ENCODE assay signal across 8 cellular contexts in genomic region chr15:80695099-80695910, GRCh38. TPM values are rescaled to one million over a fixed set of nuclear protein-coding genes. Genes with fewer than 3 reads are reported as not detected.
DNase-seq lines count a peak whose midpoint lies in the region; ATAC-seq, FAIRE-seq and TF ChIP-seq lines count a peak whose summit lies in the region.

Gene ABHD17C, plus strand, starts transcription at chr15:80695310. Its CDS starts 120 bp downstream, at chr15:80695430.

- DNase-seq in Calu3 (peak; percentile 84), SW480 (ENCODE audit: low spot score) (peak; percentile 66), GM12878 (ENCODE audit: low read depth, low spot score) (no peak), hippocampal formation (lab: John Stamatoyannopoulos, UW) (peak; percentile 40 to 45), NCI-H2029 (lab: John Stamatoyannopoulos, UW) (no peak)

- no peak for FAIRE-seq in GM12878 (lab: Jason Lieb, UNC)

- intact Hi-C loops in Calu3 (cut with micrococcal nuclease; ENCODE audit: unreplicated experiment) (loop anchor here (5.0 to 10.0 kb wide), 4 partner anchors 47 to 238 kb away; no protein-coding TSS in a partner anchor), GM12878 (cut with micrococcal nuclease; ENCODE audit: unreplicated experiment) (loop anchor here (5.0 kb wide), 1 partner anchor 627 kb away; the partner anchor contains the start of gene STARD5)

- H3K27ac Mint-ChIP-seq in Calu3 (ENCODE audit: unreplicated experiment), result peak within 1 kb of the TSS; percentile 92

- peaks cover 11% of the 10 kb centered on the region for H3K4me1 ChIP-seq in HUES6 (ENCODE audit: control insufficient read depth, insufficient read depth, low read length)
- peaks cover 3% of the 10 kb centered on the region; the same call in 1 of the 2 replicates for H3K4me1 ChIP-seq in GM12878 (ENCODE audit: control insufficient read depth, insufficient read depth, low read length)
- peaks cover 8% of the 10 kb centered on the region for H3K4me1 ChIP-seq in rectal smooth muscle tissue (ENCODE audit: control insufficient read depth, insufficient read depth, low read length)

- CTCF ChIA-PET in Calu3 (lab: Charles Lee), result interaction anchor here (0.6 to 4.4 kb wide), 12 partner anchors 10 to 727 kb away, joined by 3 to 26 read pairs (median 6); no protein-coding TSS in a partner anchor
- CTCF ChIA-PET in GM12878 (lab: Yijun Ruan, JAX), result interaction anchor here (0.6 to 4.3 kb wide), 8 partner anchors 11 to 127 kb away, joined by 3 to 27 read pairs (median 4); no protein-coding TSS in a partner anchor

- H3K4me3 Mint-ChIP-seq in Calu3 (ENCODE audit: low read depth, unreplicated experiment), result peak within 1 kb of the TSS; percentile 91

- H3K27me3 ChIP-seq in HUES6 (ENCODE audit: control insufficient read depth, insufficient read depth, low read length) (peaks cover 27% of the 10 kb centered on the region), GM12878 (replicated peaks in 1 of 2; ENCODE audit: control insufficient read depth in 2 of 2, insufficient read depth in 2 of 2, low read length in 1 of 2) (no peaks in the 10 kb centered on the region), rectal smooth muscle tissue (ENCODE audit: control insufficient read depth, insufficient read depth, low read length) (no peaks in the 10 kb centered on the region)

- TF ChIP-seq CTCF in Calu3 (IDR thresholded peaks at IDR 0.05; ENCODE audit: unreplicated experiment) (no peak), GM12878 (IDR thresholded peaks at IDR 0.05 in 2 of 3, conservative IDR thresholded peaks at IDR 0.05 in 1 of 3; ENCODE audit: control insufficient read depth in 2 of 3, extremely low read depth in 1 of 3, insufficient read depth in 1 of 3, low read depth in 3 of 3, low read length in 3 of 3) (peak in 1 of 3 experiments; percentile 13; a peak in 1 of 6 replicates)

- peak within 1 kb of the TSS; percentile 90 for H2AFZ ChIP-seq in GM12878 (ENCODE audit: control insufficient read depth, low read depth, low read length)

- WGBS in GM12878 (ENCODE audit: insufficient coverage, insufficient replicate concordance, low lambda C conversion rate, missing lambda C conversion rate), result 0% methylated on average over 33 of the region's 122 CpGs

- TF ChIP-seq EP300 in GM12878 (IDR thresholded peaks at IDR 0.05; ENCODE audit: borderline replicate concordance in 1 of 2, control insufficient read depth in 1 of 2, low read depth in 2 of 2, low read length in 2 of 2), result no peak

- POLR2A ChIA-PET in GM12878 (lab: Charles Lee), result interaction anchor here (1.2 to 4.8 kb wide), 3 partner anchors 15 to 25 kb away, joined by 3 to 23 read pairs (median 3); no protein-coding TSS in a partner anchor

- peak within 1 kb of the TSS; percentile 93 for H3K4me2 ChIP-seq in GM12878 (ENCODE audit: control insufficient read depth, insufficient read depth)

- peaks cover 40% of the 10 kb centered on the region for H3K4me1 Mint-ChIP-seq in Calu3 (ENCODE audit: low read depth, unreplicated experiment)

- no peaks in the 10 kb centered on the region for H3K9me3 ChIP-seq in HUES6 (ENCODE audit: control insufficient read depth, insufficient read depth, low read depth, low read length)
- no peaks in the 10 kb centered on the region for H3K9me3 ChIP-seq in GM12878 (replicated peaks; ENCODE audit: control insufficient read depth, insufficient read depth, low read length)

- peaks cover 15% of the 10 kb centered on the region for H3K79me2 ChIP-seq in GM12878 (ENCODE audit: control insufficient read depth, insufficient read depth, low read length)

- TF ChIP-seq RAD21 in GM12878 (IDR thresholded peaks at IDR 0.05; ENCODE audit: insufficient read depth, low read depth, low read length), result no peak

- H3K27ac ChIP-seq in HUES6 (ENCODE audit: low read depth, low read length), result no peak within 1 kb of the TSS
- 0 out of 2 replicates have a peak within 1 kb of the TSS, but pooled peaks have one; percentile 8 for H3K27ac ChIP-seq in GM12878 (ENCODE audit: control insufficient read depth, insufficient read depth)
- peak within 1 kb of the TSS; percentile 72 for H3K27ac ChIP-seq in rectal smooth muscle tissue (ENCODE audit: low read depth, low read length)

- SMC1A ChIA-PET in GM12878 (lab: Charles Lee; ENCODE audit: uncharacterized antibody, unreplicated experiment), result interaction anchor here (0.8 to 4.2 kb wide), 6 partner anchors 11 to 50 kb away, joined by 3 to 18 read pairs (median 3); no protein-coding TSS in a partner anchor

- H3K36me3 ChIP-seq in HUES6 (ENCODE audit: control insufficient read depth, insufficient read depth, low read length) (no peaks in the 10 kb centered on the region), GM12878 (ENCODE audit: control insufficient read depth in 2 of 2, insufficient read depth in 2 of 2, low read length in 1 of 2) (no peaks in the 10 kb centered on the region), rectal smooth muscle tissue (ENCODE audit: control insufficient read depth, insufficient read depth, low read length) (no peaks in the 10 kb centered on the region)

- RAD21 ChIA-PET in GM12878 (lab: Charles Lee; ENCODE audit: unreplicated experiment), result interaction anchor here (1.0 to 2.3 kb wide), 5 partner anchors 9 to 81 kb away, joined by 3 to 17 read pairs (median 3); no protein-coding TSS in a partner anchor

- H3K4me3 ChIP-seq in HUES6 (ENCODE audit: low read depth, low read length), result peak within 1 kb of the TSS; percentile 80
- peak within 1 kb of the TSS; percentile 88 for H3K4me3 ChIP-seq in GM12878
- peak within 1 kb of the TSS; percentile 88 for H3K4me3 ChIP-seq in rectal smooth muscle tissue (ENCODE audit: low read length)

- no peaks in the 10 kb centered on the region for H4K20me1 ChIP-seq in GM12878 (ENCODE audit: control insufficient read depth, insufficient read depth)

- H3K27me3 Mint-ChIP-seq in Calu3 (ENCODE audit: unreplicated experiment), result no peaks in the 10 kb centered on the region

- ATAC-seq in GM21423 (IDR thresholded peaks at IDR 0.05; ENCODE audit: unreplicated experiment) (peak; percentile 64), GM12878 (peak; percentile 71)

- no peak; the same call in none of the 2 replicates for TF ChIP-seq POLR2A in GM12878 (IDR thresholded peaks at IDR 0.05; ENCODE audit: low read depth, low read length)

- H3K36me3 Mint-ChIP-seq in Calu3 (ENCODE audit: insufficient read depth, unreplicated experiment), result peaks cover 50% of the 10 kb centered on the region

- H3K9me3 Mint-ChIP-seq in Calu3 (ENCODE audit: low read depth, unreplicated experiment), result peaks cover 2% of the 10 kb centered on the region

- in situ Hi-C loops in GM12878 (cut with MboI), result no loop called here

- BruUV-seq in Calu3 (replicated peaks; lab: Mats Ljungman, UMichigan) (no TSS peak), GM12878 (replicated peaks; lab: Mats Ljungman, UMichigan) (no TSS peak)

- H3K9ac ChIP-seq in HUES6 (ENCODE audit: low read length) (peak within 1 kb of the TSS; percentile 79), GM12878 (ENCODE audit: control insufficient read depth, insufficient read depth, low read length) (peak within 1 kb of the TSS; percentile 71), rectal smooth muscle tissue (ENCODE audit: low read length) (peak within 1 kb of the TSS; percentile 66)

TF ChIP-seq in GM12878, 131 proteins besides CTCF, POLR2A, EP300 and RAD21 (continues in another document):
- TF ChIP-seq ASH2L (IDR thresholded peaks at IDR 0.05; ENCODE audit: borderline replicate concordance, low read depth), result no peak
- no peak for TF ChIP-seq ZNF622 (IDR thresholded peaks at IDR 0.05)
- TF ChIP-seq PKNOX1 (IDR thresholded peaks at IDR 0.05), result no peak
- TF ChIP-seq IKZF1 (conservative IDR thresholded peaks at IDR 0.05), result peak; percentile 67
- peak; percentile 70 for TF ChIP-seq LARP7 (IDR thresholded peaks at IDR 0.05)
- TF ChIP-seq ZNF207 (IDR thresholded peaks at IDR 0.05; ENCODE audit: borderline replicate concordance), result no peak
- TF ChIP-seq ZSCAN29 (IDR thresholded peaks at IDR 0.05), result no peak

RNA-seq across cellular contexts. Expression of gene ABHD17C, which starts in this region (rescaled TPM):
- total RNA-seq in Calu3 (2022) (69.4 and 69.7 TPM in 2 replicates), GM12878 (2014; rRNA removed) (3.3 TPM in 2 replicates), GM12878 (2014; rRNA removed; fragmentation: Illumina TruSeq; extraction: Trizol) (4.8 and 4.9 TPM in 2 replicates), GM12878 (2021) (11.0 and 12.2 TPM in 2 replicates)
- 3.4 and 3.5 TPM in 2 replicates for total RNA-seq in GM12878 (2013; cell fraction: nucleolus; rRNA removed)
- polyA plus RNA-seq in GM12878 (2011; ENCODE audit: low read depth), result 1.5 TPM
- polyA plus RNA-seq in GM12878 (2011; rRNA removed) (10.9 and 11.4 TPM in 2 replicates), GM12878 (2014; fragmentation: Illumina TruSeq; extraction: Trizol) (11.3 and 12.0 TPM in 2 replicates), GM12878 (2014; fragmentation: Nextera tagmentation; extraction: Ambion mirVana) (1 to 10 TPM; 4.9 to 6.2 TPM), GM12878 (2014; rRNA removed) (6.8 and 6.9 TPM in 2 replicates), GM12878 (2016; fragmentation: Nextera tagmentation; extraction: Ambion mirVana) (1 to 10 TPM in 1 of 2 experiments, under 1 TPM in 1; 0.92 to 1.3 TPM)
- 9.8 and 10.5 TPM in 2 replicates for polyA plus RNA-seq in GM12878 (2011; cell fraction: cytosol; rRNA removed)
- 5.4 and 5.7 TPM in 2 replicates for polyA plus RNA-seq in GM12878 (2011; cell fraction: nucleus; rRNA removed)
- polyA plus RNA-seq in GM12878 (2012), result 2.4 and 3.9 TPM in 2 replicates
- 15.7 and 18.6 TPM in 2 replicates for polyA minus RNA-seq in GM12878 (2011; rRNA and poly(A)+ RNA removed)
- polyA minus RNA-seq in GM12878 (2011; cell fraction: cytosol; rRNA and poly(A)+ RNA removed), result 7.9 and 11.4 TPM in 2 replicates
- polyA minus RNA-seq in GM12878 (2011; cell fraction: nucleus; rRNA and poly(A)+ RNA removed), result 5.4 and 9.7 TPM in 2 replicates

Comparison
In these comparisons a context has a peak if more than half of its experiments do, and no peak if none do; other contexts are left out.
1. DNase-seq: peak in Calu3 (single experiment), SW480 (single experiment) and hippocampal formation (2 of 2); none in GM12878 (single experiment) and NCI-H2029 (single experiment).
2. Peak in every context shown above with its lines, with median percentiles within 50 percentile points of each other: H3K4me3 ChIP-seq and H3K9ac ChIP-seq.